In genomic region chr2:165617720-165618119, GRCh38 we compare ENCODE assay signal across 25 cellular contexts.
DNase-seq lines count a peak whose midpoint lies in the region; ATAC-seq and TF ChIP-seq lines count a peak whose summit lies in the region.
"Had no signal": no experiment of that assay in that cellular context is flagged by ENCODE, and none has a peak within 500 bp of the region (broad histone marks: within the 10 kb centered on the region; RNA-seq: fewer than 3 reads in every experiment).

No MANE protein-coding gene starts in this region.

- no peaks in the 10 kb centered on the region for H3K36me3 ChIP-seq in mammary epithelial cell (ENCODE audit: insufficient read depth, low read length)
- no peaks in the 10 kb centered on the region for H3K36me3 ChIP-seq in aorta (ENCODE audit: control insufficient read depth in 1 of 2, insufficient read depth in 2 of 2, low read length in 1 of 2)

- H3K27me3 Mint-ChIP-seq in MCF 10A (ENCODE audit: insufficient read depth, unreplicated experiment): peaks cover 25% of the 10 kb centered on the region

- H3K79me2 ChIP-seq in mammary epithelial cell (ENCODE audit: insufficient read depth, low read length): no peaks in the 10 kb centered on the region

- no peaks in the 10 kb centered on the region for H3K27me3 ChIP-seq in mammary epithelial cell (ENCODE audit: insufficient read depth, low read length)
- H3K27me3 ChIP-seq in aorta (ENCODE audit: control insufficient read depth in 1 of 2, insufficient read depth in 2 of 2, low read length in 1 of 2): no peaks in the 10 kb centered on the region

- peak; percentile 42 for DNase-seq in DMS153 (lab: John Stamatoyannopoulos, UW)
- DNase-seq in DMS153 treated with DMSO at 0.1 percent for 48 hours (lab: John Stamatoyannopoulos, UW; ENCODE audit: unreplicated experiment): no peak
- DNase-seq in MCF 10A (ENCODE audit: unreplicated experiment): peak; percentile 32
- DNase-seq in mammary epithelial cell: no peak
- peak; percentile 1 for DNase-seq in epithelial cell of esophagus (ENCODE audit: low read depth)
- DNase-seq in medulla oblongata (ENCODE audit: extremely low spot score): no peak
- DNase-seq in aorta: no peak
- DNase-seq: C1 segment of cervical spinal cord; Calu3; CD8-positive, alpha-beta T cell; DMS79; HCEC 1CT; MM.1S; NCI-H1048; NCI-H1436 treated with DMSO at 0.1 percent for 48 hours; NCI-H510A treated with DMSO at 0.1 percent for 48 hours; NCI-H82; OCI-M1 had no signal

- intact Hi-C loops in MCF 10A (cut with micrococcal nuclease): no loop called here
- intact Hi-C loops in mammary epithelial cell (cut with micrococcal nuclease): no loop called here
- intact Hi-C loops in aorta (cut with DNase I): no loop called here

- no peaks in the 10 kb centered on the region for H3K36me3 Mint-ChIP-seq in MCF 10A (ENCODE audit: insufficient read depth, unreplicated experiment)
- H3K36me3 Mint-ChIP-seq: CD8-positive, alpha-beta T cell had no signal

- dilution Hi-C loops in mammary epithelial cell (cut with HindIII; ENCODE audit: low sequenced_read_pairs): no loop called here

- no peak overlapping the region for H3K4me2 ChIP-seq in mammary epithelial cell (ENCODE audit: insufficient read depth, low read depth, low read length)
- H3K4me2 ChIP-seq: GM23338 had no signal

- no peak overlapping the region for H3K4me3 ChIP-seq in mammary epithelial cell (replicated peaks in 1 of 3; ENCODE audit: insufficient read depth in 1 of 3, low read depth in 2 of 3, low read length in 3 of 3)
- H3K4me3 ChIP-seq in epithelial cell of esophagus (ENCODE audit: low read length): no peak overlapping the region
- no peak overlapping the region for H3K4me3 ChIP-seq in aorta (ENCODE audit: low read length in 2 of 2)
- H3K4me3 ChIP-seq: GM23338, K562 had no signal

- no peaks in the 10 kb centered on the region for H3K9me3 ChIP-seq in mammary epithelial cell (replicated peaks; ENCODE audit: insufficient read depth, low read length)
- no peaks in the 10 kb centered on the region for H3K9me3 ChIP-seq in aorta (ENCODE audit: control insufficient read depth, low read length)

- WGBS in mammary epithelial cell (ENCODE audit: low coverage, missing lambda C conversion rate): 83% methylated on average over 1 of the region's 3 CpGs
- WGBS in aorta, 2 donors: 93 to 96% methylated on average over 3 of the region's 3 CpGs

- H3K27ac Mint-ChIP-seq in MCF 10A (ENCODE audit: low read depth, unreplicated experiment): no peak overlapping the region
- H3K27ac Mint-ChIP-seq: CD8-positive, alpha-beta T cell; GM23338; T-helper 1 cell treated with Interleukin-12 subunit alpha and Interleukin-12 subunit beta and Interleukin-4 antibody, amounts not matched to agents 30 μg/mL and 1 μg/mL, for 36 hours had no signal

- no peak overlapping the region for H3K27ac ChIP-seq in mammary epithelial cell (ENCODE audit: insufficient read depth, low read depth, low read length)
- no peak overlapping the region for H3K27ac ChIP-seq in aorta (ENCODE audit: low read depth in 1 of 2, low read length in 2 of 2)
- H3K27ac ChIP-seq: 22Rv1, HL-60 had no signal

- POLR2A ChIA-PET in MCF 10A (lab: Yijun Ruan, JAX): no interaction called here

- ATAC-seq in aorta (ENCODE audit: low FRiP score): no peak
- ATAC-seq in GM21576 (IDR thresholded peaks at IDR 0.05; ENCODE audit: unreplicated experiment): no peak
- ATAC-seq: CD8-positive, alpha-beta T cell; GM23338; HepG2; K562 had no signal

- no peak overlapping the region for H3K9ac ChIP-seq in mammary epithelial cell (ENCODE audit: insufficient read depth, low read length)

- TF ChIP-seq CTCF in MCF 10A (IDR thresholded peaks at IDR 0.05; ENCODE audit: unreplicated experiment): no peak
- TF ChIP-seq CTCF in mammary epithelial cell (conservative IDR thresholded peaks at IDR 0.05 in 1 of 2, IDR thresholded peaks at IDR 0.05 in 1 of 2; ENCODE audit: extremely low read depth in 1 of 2, insufficient read depth in 1 of 2, low read depth in 1 of 2, low read length in 2 of 2): no peak
- no peak for TF ChIP-seq CTCF in epithelial cell of esophagus (IDR thresholded peaks at IDR 0.05; ENCODE audit: insufficient read depth, low read depth, low read length, missing control alignments)

- no peak overlapping the region for H2AFZ ChIP-seq in mammary epithelial cell (ENCODE audit: low read depth, low read length)
- H2AFZ ChIP-seq: GM23338 had no signal

- in situ Hi-C loops in mammary epithelial cell (cut with MboI; ENCODE audit: low sequenced_read_pairs in 2 of 2): no loop called here

- H4K20me1 ChIP-seq in mammary epithelial cell (ENCODE audit: insufficient read depth, low read length): no peaks in the 10 kb centered on the region

- no peaks in the 10 kb centered on the region for H3K9me3 Mint-ChIP-seq in MCF 10A (ENCODE audit: unreplicated experiment)
- H3K9me3 Mint-ChIP-seq: GM23338; T-helper 1 cell treated with Interleukin-12 subunit alpha and Interleukin-12 subunit beta and Interleukin-4 antibody, amounts not matched to agents 30 μg/mL and 1 μg/mL, for 36 hours had no signal

- peaks cover 6% of the 10 kb centered on the region for H3K4me1 ChIP-seq in mammary epithelial cell (ENCODE audit: insufficient read depth, low read length)
- peaks cover 1 to 2% of the 10 kb centered on the region in 2 donors for H3K4me1 ChIP-seq in aorta (ENCODE audit: control insufficient read depth in 1 of 2, insufficient read depth in 2 of 2, low read length in 2 of 2)

- BruUV-seq in MCF 10A (replicated peaks; lab: Mats Ljungman, UMichigan) (no TSS peak), mammary epithelial cell (replicated peaks; lab: Mats Ljungman, UMichigan) (no TSS peak)

- CTCF ChIA-PET in MCF 10A (lab: Yijun Ruan, JAX): interaction anchor here (0.6 kb wide), 1 partner anchor 257 kb away, joined by 3 read pairs; no protein-coding TSS in a partner anchor
- CTCF ChIA-PET in mammary epithelial cell (lab: Charles Lee; ENCODE audit: low non-redundant PET): no interaction called here

- H3K4me3 Mint-ChIP-seq in MCF 10A (ENCODE audit: unreplicated experiment): no peak overlapping the region
- H3K4me3 Mint-ChIP-seq: CD8-positive, alpha-beta T cell; GM23338; T-helper 1 cell treated with Interleukin-12 subunit alpha and Interleukin-12 subunit beta and Interleukin-4 antibody, amounts not matched to agents 30 μg/mL and 1 μg/mL, for 36 hours had no signal

- H3K4me1 Mint-ChIP-seq in MCF 10A (ENCODE audit: insufficient read depth, unreplicated experiment): peaks cover 10% of the 10 kb centered on the region

Comparison
In these comparisons a context has a peak if more than half of its experiments do, and no peak if none do; other contexts are left out.
1. DNase-seq: peak in DMS153 (single experiment), MCF 10A (single experiment) and epithelial cell of esophagus (single experiment); none in DMS153 treated with DMSO at 0.1 percent for 48 hours (single experiment), mammary epithelial cell (single experiment), medulla oblongata (single experiment) and aorta (0 of 2).